In genomic region chr12:89181271-89181920, GRCh38 we compare ENCODE assay signal across 10 cellular contexts.
DNase-seq lines count a peak whose midpoint lies in the region; ATAC-seq and TF ChIP-seq lines count a peak whose summit lies in the region.
"Had no signal": no experiment of that assay in that cellular context is flagged by ENCODE, and none has a peak within 500 bp of the region (broad histone marks: within the 10 kb centered on the region; RNA-seq: fewer than 3 reads in every experiment).

No MANE protein-coding gene starts in this region.

- ATAC-seq in mucosa of descending colon (peak; percentile 62), GM21526 (IDR thresholded peaks at IDR 0.05; ENCODE audit: low FRiP score, unreplicated experiment) (no peak)

- in situ Hi-C loops in astrocyte of the spinal cord (cut with HindIII; ENCODE audit: low sequenced_read_pairs) = no loop called here

- intact Hi-C loops in mucosa of descending colon (cut with DNase I, micrococcal nuclease) = no loop called here

- peaks cover 5% of the 10 kb centered on the region for H3K4me1 ChIP-seq in mucosa of descending colon (ENCODE audit: low read depth)

- DNase-seq in COLO829 (ENCODE audit: low spot score) = peak; percentile 24
- peak; percentile 69 for DNase-seq in LHCN-M2 (ENCODE audit: low read depth)
- DNase-seq in astrocyte of the spinal cord (ENCODE audit: low read depth, low spot score) = peak; percentile 71
- no peak for DNase-seq in mucosa of descending colon
- DNase-seq in UCSD-AML1 (lab: John Stamatoyannopoulos, UW; ENCODE audit: unreplicated experiment) = no peak
- no peak for DNase-seq in NCI-H1092 (lab: John Stamatoyannopoulos, UW)
- DNase-seq in NCI-H1048 (lab: John Stamatoyannopoulos, UW) = no peak
- DNase-seq: NCI-H187; stimulated activated CD4-positive, alpha-beta T cell treated with anti-CD3 and anti-CD28 coated beads, Interleukin-4, amount 100 ng/mL, for 24 hours had no signal

- H3K4me3 ChIP-seq in astrocyte of the spinal cord (ENCODE audit: low read depth, low read length) (no peak overlapping the region), mucosa of descending colon (no peak overlapping the region)

- no peaks in the 10 kb centered on the region for H3K36me3 ChIP-seq in mucosa of descending colon (ENCODE audit: low read depth)

- TF ChIP-seq CTCF in astrocyte of the spinal cord (IDR thresholded peaks at IDR 0.05; ENCODE audit: low read depth, low read length) (no peak), mucosa of descending colon (IDR thresholded peaks at IDR 0.05) (no peak)

- no peaks in the 10 kb centered on the region for H3K9me3 ChIP-seq in mucosa of descending colon

Comparison
In these comparisons a context has a peak if more than half of its experiments do, and no peak if none do; other contexts are left out.
1. DNase-seq: peak in COLO829 (single experiment), LHCN-M2 (single experiment) and astrocyte of the spinal cord (single experiment); none in mucosa of descending colon (0 of 3), UCSD-AML1 (single experiment), NCI-H1092 (single experiment) and NCI-H1048 (single experiment).